8 cellular contexts compared by ENCODE assay signal in the genomic region with DNA sequence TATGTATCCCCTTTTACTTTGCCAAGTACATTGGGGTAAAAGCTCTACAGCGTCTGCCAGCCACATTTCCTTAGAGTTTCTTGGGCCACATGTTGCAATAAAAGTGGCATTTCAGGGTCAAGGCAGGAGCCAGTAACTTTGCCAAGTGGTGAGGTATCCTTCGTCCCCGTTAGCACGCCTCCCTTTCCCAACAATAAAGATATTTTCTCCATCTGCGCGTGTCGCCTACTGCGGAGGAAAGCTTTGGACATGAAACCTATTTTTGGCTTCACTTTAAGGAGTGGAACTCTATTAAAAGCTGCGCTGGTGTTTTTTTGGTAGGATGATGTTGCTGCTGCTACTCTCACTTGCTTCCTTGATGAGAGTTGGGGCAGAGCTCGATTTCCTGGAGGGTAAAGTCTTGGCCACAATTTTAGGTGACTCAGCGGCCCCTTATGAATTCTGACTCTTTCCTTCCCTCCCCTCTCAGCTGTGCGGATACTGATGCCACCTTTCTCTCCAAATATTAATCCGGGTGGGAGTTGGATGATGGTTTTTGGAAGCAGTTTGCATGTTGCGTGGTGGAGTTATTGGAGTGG. TPM values are rescaled to one million over a fixed set of nuclear protein-coding genes. Genes with fewer than 3 reads are reported as not detected.
DNase-seq lines count a peak whose midpoint lies in the region; ATAC-seq and TF ChIP-seq lines count a peak whose summit lies in the region.

No MANE protein-coding gene starts in this region.

- peak overlapping the region; percentile 93 for H3K4me2 ChIP-seq in Karpas-422 (ENCODE audit: low read depth, low read length, poor library complexity, severe bottlenecking)

- H3K36me3 Mint-ChIP-seq in activated CD8-positive, alpha-beta T cell treated with anti-CD3 and anti-CD28 coated beads, Interleukin-2, amount 10 ng/mL, durations not matched to agents 7 days and 5 days (ENCODE audit: low read depth), result peaks cover 24% of the 10 kb centered on the region
- peaks cover 20% of the 10 kb centered on the region for H3K36me3 Mint-ChIP-seq in neural crest cell (ENCODE audit: low read depth)

- peaks cover 57% of the 10 kb centered on the region for H3K79me2 ChIP-seq in Karpas-422 (ENCODE audit: low read length)

- CTCF ChIA-PET in BJ (lab: Yijun Ruan, JAX), result interaction anchor here (1.0 kb wide), 1 partner anchor 31 kb away, joined by 5 read pairs; no protein-coding TSS in a partner anchor
- CTCF ChIA-PET in activated CD8-positive, alpha-beta T cell treated with anti-CD3 and anti-CD28 coated beads, Interleukin-2, amount 10 ng/mL, durations not matched to agents 7 days and 5 days (lab: Charles Lee), result interaction anchor here (0.6 to 2.0 kb wide), 2 partner anchors 58 to 1199 kb away, joined by 3 to 5 read pairs; no protein-coding TSS in a partner anchor

- intact Hi-C loops in uterus (cut with DNase I; ENCODE audit: low total_unique reads), result no loop called here

- H3K4me3 Mint-ChIP-seq in activated CD8-positive, alpha-beta T cell treated with anti-CD3 and anti-CD28 coated beads, Interleukin-2, amount 10 ng/mL, durations not matched to agents 7 days and 5 days, result peak overlapping the region; percentile 96
- H3K4me3 Mint-ChIP-seq in neural crest cell, result peak overlapping the region; percentile 92

- peak; percentile 9 for ATAC-seq in GM19452 (IDR thresholded peaks at IDR 0.05; ENCODE audit: unreplicated experiment)
- peak; percentile 25 for ATAC-seq in activated CD8-positive, alpha-beta T cell treated with anti-CD3 and anti-CD28 coated beads, Interleukin-2, amount 10 ng/mL, durations not matched to agents 7 days and 5 days

- peak overlapping the region; percentile 47; the same call in 1 of the 2 replicates for H2AFZ ChIP-seq in Karpas-422 (ENCODE audit: low read length)

- H3K27me3 Mint-ChIP-seq in activated CD8-positive, alpha-beta T cell treated with anti-CD3 and anti-CD28 coated beads, Interleukin-2, amount 10 ng/mL, durations not matched to agents 7 days and 5 days (ENCODE audit: low read depth), result no peaks in the 10 kb centered on the region
- H3K27me3 Mint-ChIP-seq in neural crest cell (ENCODE audit: low read depth), result no peaks in the 10 kb centered on the region

- H3K4me1 Mint-ChIP-seq in activated CD8-positive, alpha-beta T cell treated with anti-CD3 and anti-CD28 coated beads, Interleukin-2, amount 10 ng/mL, durations not matched to agents 7 days and 5 days (ENCODE audit: low read depth), result peaks cover 37% of the 10 kb centered on the region
- peaks cover 20% of the 10 kb centered on the region for H3K4me1 Mint-ChIP-seq in neural crest cell

- peak overlapping the region; percentile 99 for H3K27ac Mint-ChIP-seq in activated CD8-positive, alpha-beta T cell treated with anti-CD3 and anti-CD28 coated beads, Interleukin-2, amount 10 ng/mL, durations not matched to agents 7 days and 5 days
- H3K27ac Mint-ChIP-seq in neural crest cell (ENCODE audit: unreplicated experiment), result peak overlapping the region; percentile 88

- H3K27ac ChIP-seq in Karpas-422 (ENCODE audit: low read length) (peak overlapping the region; percentile 70), uterus (peak overlapping the region; percentile 96 to 98)

- no peaks in the 10 kb centered on the region; the same call in 1 of the 2 replicates for H3K9me2 ChIP-seq in Karpas-422 (replicated peaks; ENCODE audit: insufficient read depth, low read length)

- peaks cover 12% of the 10 kb centered on the region for H3K9me3 Mint-ChIP-seq in activated CD8-positive, alpha-beta T cell treated with anti-CD3 and anti-CD28 coated beads, Interleukin-2, amount 10 ng/mL, durations not matched to agents 7 days and 5 days (ENCODE audit: insufficient read depth)
- peaks cover 13% of the 10 kb centered on the region for H3K9me3 Mint-ChIP-seq in neural crest cell

- peaks cover 2% of the 10 kb centered on the region; the same call in 1 of the 2 replicates for H4K20me1 ChIP-seq in Karpas-422 (ENCODE audit: insufficient read depth, low read depth, low read length)

- H3K27me3 ChIP-seq in BJ (ENCODE audit: control insufficient read depth, insufficient read depth, low read length), result no peaks in the 10 kb centered on the region
- H3K27me3 ChIP-seq in Karpas-422 (ENCODE audit: low read length), result no peaks in the 10 kb centered on the region
- no peaks in the 10 kb centered on the region for H3K27me3 ChIP-seq in uterus

- no peaks in the 10 kb centered on the region for H3K36me3 ChIP-seq in BJ (ENCODE audit: control insufficient read depth, insufficient read depth, low read length)
- peaks cover 11% of the 10 kb centered on the region for H3K36me3 ChIP-seq in Karpas-422 (ENCODE audit: insufficient read depth, low read length)
- no peaks in the 10 kb centered on the region for H3K36me3 ChIP-seq in uterus

- DNase-seq in BJ (ENCODE audit: low read depth) (peak; percentile 34), Karpas-422 (peak; percentile 58), fibroblast of gingiva (ENCODE audit: low read depth) (peak; percentile 97), neural crest cell (ENCODE audit: low read depth, low spot score) (no peak), uterus (no peak), NCI-H2081 (lab: John Stamatoyannopoulos, UW) (no peak)
- DNase-seq in activated CD8-positive, alpha-beta T cell treated with anti-CD3 and anti-CD28 coated beads, Interleukin-2, amount 10 ng/mL, durations not matched to agents 7 days and 5 days, result peak; percentile 50

- no peak for TF ChIP-seq POLR2A in uterus (IDR thresholded peaks at IDR 0.05)

- POLR2A ChIA-PET in BJ (lab: Charles Lee), result interaction anchor here (0.7 kb wide), 1 partner anchor 316 kb away, joined by 3 read pairs; no protein-coding TSS in a partner anchor
- POLR2A ChIA-PET in activated CD8-positive, alpha-beta T cell treated with anti-CD3 and anti-CD28 coated beads, Interleukin-2, amount 10 ng/mL, durations not matched to agents 7 days and 5 days (lab: Charles Lee), result interaction anchor here (0.6 to 2.1 kb wide), 13 partner anchors 20 to 1095 kb away, joined by 3 to 10 read pairs (median 3); no protein-coding TSS in a partner anchor

- TF ChIP-seq CTCF in BJ (IDR thresholded peaks at IDR 0.05; ENCODE audit: insufficient read depth, low read depth, low read length) (no peak), neural crest cell (conservative IDR thresholded peaks at IDR 0.05) (no peak), uterus (IDR thresholded peaks at IDR 0.05) (no peak)

- peak overlapping the region; percentile 87 for H3K9ac ChIP-seq in Karpas-422 (ENCODE audit: low read length)

- H3K9me3 ChIP-seq in Karpas-422 (ENCODE audit: low read length), result peaks cover 5% of the 10 kb centered on the region; the same call in 1 of the 2 replicates
- H3K9me3 ChIP-seq in uterus, result no peaks in the 10 kb centered on the region

- H3K4me3 ChIP-seq in BJ (ENCODE audit: low read depth, low read length), result peak overlapping the region; percentile 84
- peak overlapping the region; percentile 93 for H3K4me3 ChIP-seq in Karpas-422 (ENCODE audit: low read length)
- peak overlapping the region; percentile 78 to 93 for H3K4me3 ChIP-seq in uterus

- H3K4me1 ChIP-seq in Karpas-422 (ENCODE audit: low read length), result peaks cover 23% of the 10 kb centered on the region
- no peaks in the 10 kb centered on the region for H3K4me1 ChIP-seq in uterus

RNA-seq across cellular contexts. Expression of a gene that starts 0.9 kb away (rescaled TPM):
- polyA plus RNA-seq in BJ (2011; rRNA removed), result 11.9 and 13.9 TPM in 2 replicates
- 14.6 and 17.4 TPM in 2 replicates for polyA minus RNA-seq in BJ (2011; rRNA and poly(A)+ RNA removed)
- 35.8 and 115 TPM in 2 replicates for total RNA-seq in Karpas-422 (2014; rRNA removed; shearing (Covaris generic); ENCODE audit: low replicate concordance)
- 10 to 100 TPM; 18.4 to 23.4 TPM for total RNA-seq in activated CD8-positive, alpha-beta T cell treated with anti-CD3 and anti-CD28 coated beads, Interleukin-2, amount 10 ng/mL, durations not matched to agents 7 days and 5 days
- 12.9 and 13.9 TPM in 2 replicates for total RNA-seq in neural crest cell
- 10 to 100 TPM; 24.7 to 49.7 (median 41.0) TPM for total RNA-seq in uterus

Comparison
In these comparisons a context has a peak if more than half of its experiments do, and no peak if none do; other contexts are left out.
1. DNase-seq: peak in BJ (single experiment), Karpas-422 (single experiment), activated CD8-positive, alpha-beta T cell treated with anti-CD3 and anti-CD28 coated beads, Interleukin-2, amount 10 ng/mL, durations not matched to agents 7 days and 5 days (single experiment) and fibroblast of gingiva (single experiment); none in neural crest cell (single experiment), uterus (0 of 2) and NCI-H2081 (0 of 2).
2. Peak in every context shown above with its lines, with median percentiles within 50 percentile points of each other: H3K4me3 ChIP-seq.